8 cellular contexts compared by ENCODE assay signal in the genomic region with DNA sequence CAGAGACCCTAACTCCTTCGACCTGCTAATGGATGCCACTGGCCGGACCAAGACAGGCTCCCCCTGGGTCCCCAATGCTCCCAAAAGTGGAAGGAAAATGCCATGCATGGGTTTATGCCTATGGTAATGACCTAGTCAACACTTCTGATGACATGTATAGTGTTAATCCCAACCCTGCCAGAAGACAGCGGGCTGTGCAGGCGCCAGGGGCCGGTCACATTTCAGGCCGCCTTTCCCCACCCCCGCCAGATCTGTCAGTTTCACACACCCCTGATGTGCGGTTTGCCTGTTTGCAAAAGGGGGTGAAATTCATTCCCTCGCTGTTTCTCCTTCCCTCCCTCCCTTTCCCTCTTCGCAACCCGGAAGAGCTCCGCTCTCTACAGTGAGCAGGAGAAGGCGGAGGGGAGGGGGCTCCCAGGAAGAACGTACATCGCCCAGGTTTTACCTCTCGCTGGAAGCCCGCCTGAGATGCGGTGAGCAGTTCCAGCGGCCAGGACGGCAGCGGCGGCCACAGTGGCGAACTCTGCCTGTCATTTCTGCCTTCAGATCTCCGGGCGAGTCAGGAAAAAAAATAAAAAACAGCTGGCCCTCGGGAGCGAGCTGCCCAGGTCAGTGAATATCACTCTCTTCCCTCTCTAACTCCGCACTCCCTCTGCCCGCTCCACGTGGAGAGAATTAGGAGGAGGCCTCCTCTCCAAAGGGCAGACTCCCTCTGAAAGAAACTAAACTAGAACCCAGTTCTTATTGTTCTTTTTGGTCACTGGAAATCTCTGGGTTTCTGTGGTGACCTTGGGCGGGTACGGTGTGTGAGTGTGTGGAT. TPM values are rescaled to one million over a fixed set of nuclear protein-coding genes. Genes with fewer than 3 reads are reported as not detected.
A peak's percentile ranks its signal among the peaks of the same experiment; 100 is the strongest.
DNase-seq lines count a peak whose midpoint lies in the region; ATAC-seq and TF ChIP-seq lines count a peak whose summit lies in the region.
"Had no signal": no experiment of that assay in that cellular context is flagged by ENCODE, and none has a peak within 500 bp of the region (broad histone marks: within the 10 kb centered on the region; RNA-seq: fewer than 3 reads in every experiment).

No MANE protein-coding gene starts in this region.

- peak overlapping the region; percentile 43 for H3K4me3 ChIP-seq in fibroblast of pulmonary artery (replicated peaks; ENCODE audit: low read depth, low read length)
- H3K4me3 ChIP-seq in sigmoid colon: peak overlapping the region in 2 of 4 donors; percentile 15 to 32
- H3K4me3 ChIP-seq in ovary: no peak overlapping the region

- intact Hi-C loops in sigmoid colon (cut with DNase I) (no loop called here), ovary (cut with DNase I) (no loop called here)

- no peaks in the 10 kb centered on the region for H3K9me3 ChIP-seq in sigmoid colon
- no peaks in the 10 kb centered on the region for H3K9me3 ChIP-seq in ovary

- TF ChIP-seq EP300 in sigmoid colon (IDR thresholded peaks at IDR 0.05) (no peak), ovary (IDR thresholded peaks at IDR 0.05) (no peak)

- H3K27me3 ChIP-seq in sigmoid colon (peaks cover 78 to 100% (median 97%) of the 10 kb centered on the region in 3 donors), ovary (peaks cover 4% of the 10 kb centered on the region)

- TF ChIP-seq CTCF in fibroblast of pulmonary artery (IDR thresholded peaks at IDR 0.05; ENCODE audit: low read length, missing control alignments) (no peak), sigmoid colon (IDR thresholded peaks at IDR 0.05) (no peak), GM10266 (IDR thresholded peaks at IDR 0.05; ENCODE audit: control insufficient read depth, insufficient read depth, low read depth, missing control alignments) (no peak), ovary (IDR thresholded peaks at IDR 0.05) (no peak)

- ATAC-seq in GM18511 (IDR thresholded peaks at IDR 0.05; ENCODE audit: unreplicated experiment) (peak; percentile 32), GM18520 (IDR thresholded peaks at IDR 0.05; ENCODE audit: unreplicated experiment) (no peak)

- no peak for TF ChIP-seq POLR2A in sigmoid colon (IDR thresholded peaks at IDR 0.05)
- TF ChIP-seq POLR2A in ovary (IDR thresholded peaks at IDR 0.05): no peak

- 2% methylated on average over 32 of the region's 32 CpGs for WGBS in sigmoid colon, 2 donors
- WGBS in ovary, 3 donors: 2 to 4% (median 3%) methylated on average over 32 of the region's 32 CpGs

- DNase-seq in OCI-M1 (lab: John Stamatoyannopoulos, UW) (peak; percentile 37), fibroblast of pulmonary artery (ENCODE audit: low read depth) (no peak), sigmoid colon (peak; percentile 24), GM10266 (ENCODE audit: extremely low spot score) (no peak), ovary (no peak)

- H3K36me3 ChIP-seq in sigmoid colon: no peaks in the 10 kb centered on the region
- no peaks in the 10 kb centered on the region for H3K36me3 ChIP-seq in ovary

- H3K27ac ChIP-seq in sigmoid colon: no peak overlapping the region
- no peak overlapping the region for H3K27ac ChIP-seq in ovary
- H3K27ac ChIP-seq: epithelial cell of prostate had no signal

- H3K4me1 ChIP-seq in sigmoid colon (peaks cover 0 to 42% (median 35%) of the 10 kb centered on the region in 4 donors), ovary (ENCODE audit: insufficient read depth) (peaks cover 5% of the 10 kb centered on the region)

RNA-seq across cellular contexts. Expression of a gene that starts 9.4 kb away (rescaled TPM):
- not detected for total RNA-seq in sigmoid colon
- 1 to 10 TPM in 2 of 3 donors, not detected in 1; 1.2 to 2.1 TPM for polyA plus RNA-seq in sigmoid colon
- under 1 TPM in 5 of 7 donors, not detected in 2; 0.15 to 0.48 (median 0.38) TPM for total RNA-seq in ovary
- polyA plus RNA-seq in ovary: under 1 TPM; 0.24 to 0.47 TPM

Comparison
In these comparisons a context has a peak if more than half of its experiments do, and no peak if none do; other contexts are left out.
1. DNase-seq: peak in OCI-M1 (single experiment) and sigmoid colon (single experiment); none in fibroblast of pulmonary artery (single experiment), GM10266 (single experiment) and ovary (0 of 5).